Comparison of ENCODE assay signal across 8 cellular contexts in the genomic region with DNA sequence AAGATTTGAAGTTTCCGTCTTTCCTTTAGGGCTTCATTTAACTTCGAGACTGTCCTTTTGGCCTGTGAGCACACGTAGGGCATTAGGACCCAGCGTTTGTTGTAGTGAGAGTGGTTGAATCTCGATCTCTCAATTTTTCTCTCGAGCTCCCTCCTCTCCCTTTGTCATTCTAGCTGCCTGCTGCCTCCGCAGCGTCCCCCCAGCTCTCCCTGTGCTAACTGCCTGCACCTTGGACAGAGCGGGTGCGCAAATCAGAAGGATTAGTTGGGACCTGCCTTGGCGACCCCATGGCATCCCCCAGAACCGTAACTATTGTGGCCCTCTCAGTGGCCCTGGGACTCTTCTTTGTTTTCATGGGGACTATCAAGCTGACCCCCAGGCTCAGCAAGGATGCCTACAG. TPM values are rescaled to one million over a fixed set of nuclear protein-coding genes. Genes with fewer than 3 reads are reported as not detected.
A peak's percentile ranks its signal among the peaks of the same experiment; 100 is the strongest.
DNase-seq lines count a peak whose midpoint lies in the region; ATAC-seq and TF ChIP-seq lines count a peak whose summit lies in the region.

A gene with protein sequence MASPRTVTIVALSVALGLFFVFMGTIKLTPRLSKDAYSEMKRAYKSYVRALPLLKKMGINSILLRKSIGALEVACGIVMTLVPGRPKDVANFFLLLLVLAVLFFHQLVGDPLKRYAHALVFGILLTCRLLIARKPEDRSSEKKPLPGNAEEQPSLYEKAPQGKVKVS (plus strand): TSS at position 164 of the 400 bp plus-strand sequence. CDS start 124 bp downstream, at position 288.

- H3K4me1 Mint-ChIP-seq in endothelial cell (ENCODE audit: unreplicated experiment) (peaks cover 8% of the 10 kb centered on the region), naive B cell (peaks cover 0 to 12% (median 6%) of the 10 kb centered on the region in 3 donors)

- WGBS in heart right ventricle, 2 donors, result 0 to 1% methylated on average over 10 to 12 of the region's 12 CpGs
- under 1% methylated on average over 12 of the region's 12 CpGs for whole genome bisulfite sequencing in urinary bladder

- TF ChIP-seq CTCF in heart right ventricle (IDR thresholded peaks at IDR 0.05) (no peak), endothelial cell (IDR thresholded peaks at IDR 0.05; ENCODE audit: unreplicated experiment) (no peak)

- H3K27ac Mint-ChIP-seq in endothelial cell (ENCODE audit: unreplicated experiment) (no peak within 1 kb of the TSS), naive B cell (peak within 1 kb of the TSS in 3 of 6 donors; percentile 5 to 32 (median 11))

- no peaks in the 10 kb centered on the region for H3K36me3 ChIP-seq in heart right ventricle
- H3K36me3 ChIP-seq in urinary bladder (ENCODE audit: insufficient read depth), result no peaks in the 10 kb centered on the region

- H3K27me3 Mint-ChIP-seq in endothelial cell (ENCODE audit: unreplicated experiment), result no peaks in the 10 kb centered on the region
- H3K27me3 Mint-ChIP-seq in naive B cell, result peaks cover 23 to 43% (median 23%) of the 10 kb centered on the region in 3 donors

- peaks cover 0 to 3% (median 0%) of the 10 kb centered on the region in 11 donors for H3K9me3 ChIP-seq in heart right ventricle

- H3K4me3 ChIP-seq in heart right ventricle, result peak within 1 kb of the TSS in 9 of 10 donors; percentile 1 to 47 (median 37)
- H3K4me3 ChIP-seq in urinary bladder (ENCODE audit: low read depth, low read length), result peak within 1 kb of the TSS; percentile 28

- ATAC-seq in heart right ventricle, result peak in 1 of 8 donors; percentile 22
- ATAC-seq in Right ventricle myocardium inferior, result no peak
- no peak for ATAC-seq in naive B cell (ENCODE audit: low read depth in 2 of 2)
- ATAC-seq in HG02852 (IDR thresholded peaks at IDR 0.05; ENCODE audit: unreplicated experiment), result no peak

- no peak within 1 kb of the TSS for H3K27ac ChIP-seq in heart right ventricle
- no peak within 1 kb of the TSS for H3K27ac ChIP-seq in urinary bladder (ENCODE audit: low read depth)

- H3K36me3 Mint-ChIP-seq in endothelial cell (ENCODE audit: low read depth, unreplicated experiment) (no peaks in the 10 kb centered on the region), naive B cell (no peaks in the 10 kb centered on the region)

- H3K4me1 ChIP-seq in heart right ventricle (no peaks in the 10 kb centered on the region), urinary bladder (ENCODE audit: insufficient read depth) (peaks cover 2% of the 10 kb centered on the region)

- DNase-seq in heart right ventricle, result no peak
- DNase-seq in Right ventricle myocardium inferior (ENCODE audit: missing footprints), result no peak
- peak; percentile 4 for DNase-seq in endothelial cell (ENCODE audit: low spot score)
- DNase-seq in naive B cell, result no peak
- DNase-seq in OCI-M2 (lab: John Stamatoyannopoulos, UW; ENCODE audit: unreplicated experiment), result no peak
- no peak for DNase-seq in stimulated activated naive CD4-positive, alpha-beta T cell (lab: John Stamatoyannopoulos, UW)

- H3K27me3 ChIP-seq in heart right ventricle, result peaks cover 0 to 61% (median 0%) of the 10 kb centered on the region in 7 donors

- no peaks in the 10 kb centered on the region for H3K9me3 Mint-ChIP-seq in endothelial cell (ENCODE audit: unreplicated experiment)
- peaks cover 0 to 15% (median 0%) of the 10 kb centered on the region in 7 donors for H3K9me3 Mint-ChIP-seq in naive B cell

- H3K4me3 Mint-ChIP-seq in endothelial cell (ENCODE audit: unreplicated experiment) (peak within 1 kb of the TSS; percentile 89), naive B cell (peak within 1 kb of the TSS in 6 of 8 donors; percentile 28 to 68 (median 53))

- intact Hi-C loops in heart right ventricle (cut with DNase I) (no loop called here), Right ventricle myocardium inferior (cut with DNase I) (no loop called here)

RNA-seq across cellular contexts. Expression of the gene that starts here (rescaled TPM):
- under 1 TPM in 4 of 10 donors, not detected in 6; 0.18 to 0.47 (median 0.29) TPM for total RNA-seq in heart right ventricle
- polyA plus RNA-seq in heart right ventricle, result under 1 TPM in 1 of 2 donors, not detected in 1; 0.07 TPM
- 0.16 TPM for total RNA-seq in Right ventricle myocardium inferior
- 2.6 TPM for total RNA-seq in endothelial cell (ENCODE audit: unreplicated experiment)
- polyA plus RNA-seq in naive B cell (ENCODE audit: low read depth in 6 of 6), result not detected
- 8.0 TPM for total RNA-seq in urinary bladder
- 23.2 TPM for polyA plus RNA-seq in urinary bladder

Comparison
In these comparisons a context has a peak if more than half of its experiments do, and no peak if none do; other contexts are left out.
1. RNA of the gene that starts here (polyA plus RNA-seq): 23.2 TPM in urinary bladder (single experiment); 0.07 TPM in heart right ventricle and not detected in naive B cell; every median in the first group is over 10 times any median in the second.